Comparison of ENCODE assay signal across 8 cellular contexts in the genomic region with DNA sequence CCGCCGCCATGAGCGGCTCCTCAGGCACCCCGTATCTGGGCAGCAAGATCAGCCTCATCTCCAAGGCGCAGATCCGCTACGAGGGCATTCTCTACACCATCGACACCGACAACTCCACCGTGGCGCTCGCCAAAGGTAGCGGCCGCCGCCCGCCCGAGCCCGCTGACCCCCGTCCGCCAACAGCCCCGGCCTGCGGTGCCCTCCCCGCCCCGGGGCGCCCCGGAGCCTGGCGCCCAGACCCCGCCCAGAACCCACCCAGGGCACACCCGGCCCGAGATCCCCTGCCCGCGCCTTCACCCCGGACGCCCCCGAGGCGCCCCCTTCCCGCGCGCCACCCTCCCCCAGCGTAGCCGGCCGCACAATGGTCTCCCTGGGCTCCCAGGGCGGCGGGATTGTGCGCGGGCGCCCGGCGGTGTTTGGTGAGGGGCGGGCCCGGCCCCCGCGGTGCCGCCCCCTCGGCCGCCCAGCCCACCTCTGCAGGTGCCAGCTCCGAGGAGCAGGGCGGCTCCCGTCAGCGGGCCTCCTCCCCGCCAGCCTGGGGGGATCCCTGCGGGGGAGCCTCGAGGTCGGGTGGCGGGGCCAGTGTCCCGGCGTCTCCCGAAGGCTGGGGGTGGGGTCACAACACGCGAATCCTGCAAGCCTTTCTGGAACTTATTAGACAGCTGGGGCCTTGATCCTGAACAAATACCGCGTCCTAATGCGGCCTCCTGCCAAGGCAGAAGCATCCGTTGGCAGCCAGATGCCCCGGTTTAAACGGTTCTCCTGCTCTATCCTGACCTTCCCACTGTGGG. TPM values are rescaled to one million over a fixed set of nuclear protein-coding genes. Genes with fewer than 3 reads are reported as not detected.
DNase-seq lines count a peak whose midpoint lies in the region; ATAC-seq and TF ChIP-seq lines count a peak whose summit lies in the region.

No MANE protein-coding gene starts in this region.

- peaks cover under 1% of the 10 kb centered on the region for H3K27me3 Mint-ChIP-seq in activated naive CD4-positive, alpha-beta T cell treated with anti-CD3 and anti-CD28 coated beads, Interleukin-2, amount 10 ng/mL, durations not matched to agents 7 days and 5 days

- in situ Hi-C loops in gastrocnemius medialis (cut with MboI; ENCODE audit: low sequenced_read_pairs in 4 of 4): loop anchor here in 1 of 4 donors (10.0 kb wide), 1 partner anchor 58 kb away; a partner anchor contains a TSS

- H3K4me3 ChIP-seq in right atrium auricular region: peak overlapping the region; percentile 62 to 91
- H3K4me3 ChIP-seq in gastrocnemius medialis: peak overlapping the region; percentile 68 to 73 (median 69)

- DNase-seq in AG08395 (ENCODE audit: low spot score) (peak; percentile 39), NCI-H69 (lab: John Stamatoyannopoulos, UW) (peak; percentile 91), right atrium auricular region (ENCODE audit: low spot score) (no peak), gastrocnemius medialis (peak in 1 of 2 donors; percentile 37), inferior parietal cortex (ENCODE audit: extremely low spot score) (no peak)
- peak; percentile 61 for DNase-seq in activated naive CD4-positive, alpha-beta T cell treated with anti-CD3 and anti-CD28 coated beads, Interleukin-2, amount 10 ng/mL, durations not matched to agents 7 days and 5 days

- H3K4me1 Mint-ChIP-seq in activated naive CD4-positive, alpha-beta T cell treated with anti-CD3 and anti-CD28 coated beads, Interleukin-2, amount 10 ng/mL, durations not matched to agents 7 days and 5 days: peaks cover 51% of the 10 kb centered on the region

- no peak for TF ChIP-seq CTCF in right atrium auricular region (IDR thresholded peaks at IDR 0.05)
- no peak for TF ChIP-seq CTCF in gastrocnemius medialis (IDR thresholded peaks at IDR 0.05 in 4 of 5, conservative IDR thresholded peaks at IDR 0.05 in 1 of 5)

- H3K27ac Mint-ChIP-seq in activated naive CD4-positive, alpha-beta T cell treated with anti-CD3 and anti-CD28 coated beads, Interleukin-2, amount 10 ng/mL, durations not matched to agents 7 days and 5 days: peak overlapping the region; percentile 80

- H3K27ac ChIP-seq in right atrium auricular region (peak overlapping the region; percentile 90 to 92), gastrocnemius medialis (peak overlapping the region; percentile 91 to 97 (median 94))

- H3K36me3 ChIP-seq in right atrium auricular region (peaks cover 33% of the 10 kb centered on the region), gastrocnemius medialis (peaks cover 0 to 35% of the 10 kb centered on the region in 2 donors)

- no peak for TF ChIP-seq POLR2A in gastrocnemius medialis (IDR thresholded peaks at IDR 0.05)

- peaks cover 25% of the 10 kb centered on the region for H3K36me3 Mint-ChIP-seq in activated naive CD4-positive, alpha-beta T cell treated with anti-CD3 and anti-CD28 coated beads, Interleukin-2, amount 10 ng/mL, durations not matched to agents 7 days and 5 days

- intact Hi-C loops in gastrocnemius medialis (cut with DNase I; ENCODE audit: low total_unique reads): loop anchor here (1.0 to 2.0 kb wide), 4 partner anchors 11 to 115 kb away; a partner anchor contains a TSS

- H3K9me3 Mint-ChIP-seq in activated naive CD4-positive, alpha-beta T cell treated with anti-CD3 and anti-CD28 coated beads, Interleukin-2, amount 10 ng/mL, durations not matched to agents 7 days and 5 days: no peaks in the 10 kb centered on the region

- CTCF ChIA-PET in activated naive CD4-positive, alpha-beta T cell treated with anti-CD3 and anti-CD28 coated beads, Interleukin-2, amount 10 ng/mL, durations not matched to agents 7 days and 5 days (lab: Charles Lee): interaction anchor here (0.8 kb wide), 1 partner anchor 97 kb away, joined by 3 read pairs; no protein-coding TSS in a partner anchor

- peak; percentile 25 for ATAC-seq in GM18517 (IDR thresholded peaks at IDR 0.05; ENCODE audit: unreplicated experiment)
- peak; percentile 12 for ATAC-seq in HG03045 (IDR thresholded peaks at IDR 0.05; ENCODE audit: unreplicated experiment)
- ATAC-seq in gastrocnemius medialis: peak; percentile 4 to 6

- H3K27me3 ChIP-seq in right atrium auricular region (no peaks in the 10 kb centered on the region), gastrocnemius medialis (no peaks in the 10 kb centered on the region)

- no peaks in the 10 kb centered on the region for H3K9me3 ChIP-seq in right atrium auricular region
- H3K9me3 ChIP-seq in gastrocnemius medialis: no peaks in the 10 kb centered on the region

- H3K4me1 ChIP-seq in right atrium auricular region (peaks cover 0 to 46% of the 10 kb centered on the region in 2 donors), gastrocnemius medialis (peaks cover 38 to 49% of the 10 kb centered on the region in 2 donors)

- peak overlapping the region; percentile 81 for H3K4me3 Mint-ChIP-seq in activated naive CD4-positive, alpha-beta T cell treated with anti-CD3 and anti-CD28 coated beads, Interleukin-2, amount 10 ng/mL, durations not matched to agents 7 days and 5 days

RNA-seq across cellular contexts. Expression of a gene that starts 0.6 kb away (rescaled TPM):
- 10 to 100 TPM; 26.1 to 26.8 TPM for total RNA-seq in right atrium auricular region
- 10 to 100 TPM; 28.0 to 52.5 (median 36.2) TPM for total RNA-seq in gastrocnemius medialis

RNA-seq across cellular contexts. Expression of a gene that starts 20.3 kb away (rescaled TPM):
- total RNA-seq in right atrium auricular region (100 to 1,000 TPM; 258 to 313 TPM), gastrocnemius medialis (1,000 to 10,000 TPM in 2 of 4 donors, 100 to 1,000 TPM in 2; 632 to 1,338 (median 1,003) TPM)

RNA-seq across cellular contexts. Expression of a gene that starts 20.7 kb away (rescaled TPM):
- total RNA-seq in right atrium auricular region (1 to 10 TPM; 8.3 to 9.0 TPM), gastrocnemius medialis (10 to 100 TPM; 11.5 to 31.8 (median 16.9) TPM)

RNA-seq across cellular contexts. Expression of a gene that starts 57.2 kb away (rescaled TPM):
- total RNA-seq in right atrium auricular region: 10 to 100 TPM in 1 of 2 donors, 1 to 10 TPM in 1; 8.3 to 18.0 TPM
- 10 to 100 TPM in 3 of 4 donors, 1 to 10 TPM in 1; 8.0 to 24.9 (median 13.9) TPM for total RNA-seq in gastrocnemius medialis

RNA-seq across cellular contexts. Expression of a gene that starts 60.0 kb away (rescaled TPM):
- total RNA-seq in right atrium auricular region (10 to 100 TPM; 20.7 to 24.1 TPM), gastrocnemius medialis (10 to 100 TPM; 21.0 to 50.8 (median 29.3) TPM)

Comparison
In these comparisons a context has a peak if more than half of its experiments do, and no peak if none do; other contexts are left out.
1. DNase-seq: peak in AG08395 (single experiment), NCI-H69 (single experiment) and activated naive CD4-positive, alpha-beta T cell treated with anti-CD3 and anti-CD28 coated beads, Interleukin-2, amount 10 ng/mL, durations not matched to agents 7 days and 5 days (single experiment); none in right atrium auricular region (single experiment) and inferior parietal cortex (single experiment).
2. Peak in every context shown above with its lines, with median percentiles within 50 percentile points of each other: ATAC-seq.